Comparison of ENCODE assay signal across 12 cellular contexts in genomic region chr7:112410087-112410486, GRCh38.
"Had no signal": no experiment of that assay in that cellular context is flagged by ENCODE, and none has a peak within 500 bp of the region (broad histone marks: within the 10 kb centered on the region; RNA-seq: fewer than 3 reads in every experiment).

No MANE protein-coding gene starts in this region.

- DNase-seq: activated CD4-positive, alpha-beta T cell treated with anti-CD3 and anti-CD28 coated beads, Interleukin-2, amount 50 U/mL, for 1 hour; activated CD8-positive, alpha-beta memory T cell treated with anti-CD3 and anti-CD28 coated beads for 24 hours; activated naive CD8-positive, alpha-beta T cell treated with anti-CD3 and anti-CD28 coated beads for 36 hours; anterior cingulate cortex; foreskin melanocyte; kidney glomerular epithelial cell; nephron progenitor cell; occipital lobe; right cardiac atrium; T-helper 17 cell; upper lobe of left lung had no signal

- ATAC-seq: right cardiac atrium, T-helper 17 cell had no signal

- H3K27me3 ChIP-seq: suprapubic skin, upper lobe of left lung had no signal

- H3K27ac ChIP-seq: suprapubic skin had no signal

- H3K36me3 ChIP-seq: suprapubic skin, upper lobe of left lung had no signal

- H3K4me1 ChIP-seq: suprapubic skin had no signal

- H3K9me3 ChIP-seq: suprapubic skin, upper lobe of left lung had no signal

- H3K4me3 ChIP-seq: suprapubic skin, upper lobe of left lung had no signal
